8 cellular contexts compared by ENCODE assay signal in the genomic region with DNA sequence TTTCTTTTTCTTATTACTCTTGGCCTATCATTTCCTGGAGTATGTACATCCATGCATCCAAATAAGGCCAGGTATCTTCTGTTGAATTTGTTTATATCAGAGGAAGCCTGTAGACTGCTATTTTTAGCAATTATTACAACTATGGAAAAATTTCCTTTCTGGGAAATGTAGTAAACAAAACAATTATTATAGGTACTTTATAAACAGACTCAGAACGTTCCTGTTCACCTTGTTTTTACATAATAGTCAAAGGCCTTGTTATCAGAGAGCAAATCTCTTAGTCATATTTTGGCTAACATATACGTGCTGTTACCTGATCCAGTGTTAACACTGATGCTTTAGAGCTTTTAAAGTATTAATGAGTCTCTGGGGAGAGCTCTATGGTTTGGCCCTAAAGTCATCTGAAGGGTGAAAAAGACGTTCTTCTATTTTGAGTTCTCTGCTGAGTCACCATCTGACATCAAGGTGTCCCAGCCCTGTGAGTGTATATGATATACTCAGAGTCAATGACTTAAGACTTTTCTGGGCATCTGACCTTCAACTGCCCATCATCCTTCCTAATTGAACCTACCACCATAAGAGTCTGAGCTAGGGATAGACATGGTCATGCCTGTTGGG. TPM values are rescaled to one million over a fixed set of nuclear protein-coding genes. Genes with fewer than 3 reads are reported as not detected.
DNase-seq lines count a peak whose midpoint lies in the region; ATAC-seq, FAIRE-seq and TF ChIP-seq lines count a peak whose summit lies in the region.

No MANE protein-coding gene starts in this region.

- intact Hi-C loops in lower leg skin (cut with DNase I; ENCODE audit: low total_unique reads) = no loop called here

- no peaks in the 10 kb centered on the region for H3K36me3 ChIP-seq in bronchial epithelial cell (ENCODE audit: control insufficient read depth, insufficient read depth, low read length)

- ATAC-seq in GM18868 (IDR thresholded peaks at IDR 0.05; ENCODE audit: unreplicated experiment) = peak; percentile 97

- peak; percentile 86 for DNase-seq in M059J (ENCODE audit: low read depth)
- peak; percentile 91 for DNase-seq in bronchial epithelial cell (ENCODE audit: low read depth)
- peak; percentile 48 for DNase-seq in renal cortical epithelial cell (ENCODE audit: low read depth)
- no peak for DNase-seq in stimulated activated CD4-positive, alpha-beta T cell treated with anti-CD3 and anti-CD28 coated beads, Interleukin-4, amount 100 ng/mL, for 24 hours
- no peak for DNase-seq in cerebellum (ENCODE audit: low spot score)
- DNase-seq in stimulated activated naive CD4-positive, alpha-beta T cell (lab: John Stamatoyannopoulos, UW) = no peak
- no peak for DNase-seq in lower leg skin (ENCODE audit: low spot score in 2 of 2)

- H3K4me3 ChIP-seq in bronchial epithelial cell (ENCODE audit: low read depth, low read length) (no peak overlapping the region), lower leg skin (ENCODE audit: low read depth, poor library complexity, severe bottlenecking) (no peak overlapping the region)

- TF ChIP-seq CTCF in bronchial epithelial cell (IDR thresholded peaks at IDR 0.05; ENCODE audit: insufficient read depth, low read length, severe bottlenecking) = no peak
- TF ChIP-seq CTCF in lower leg skin (IDR thresholded peaks at IDR 0.05) = no peak

- FAIRE-seq in bronchial epithelial cell (lab: Jason Lieb, UNC) = no peak

- H3K27me3 ChIP-seq in bronchial epithelial cell (ENCODE audit: control insufficient read depth, insufficient read depth, low read length) = no peaks in the 10 kb centered on the region

- no peak for TF ChIP-seq POLR2A in lower leg skin (IDR thresholded peaks at IDR 0.05)

- WGBS in lower leg skin, 2 donors = 33 to 38% methylated on average over 3 of the region's 3 CpGs

RNA-seq across cellular contexts. Expression of a gene that starts 7.3 kb away (rescaled TPM):
- total RNA-seq in M059J (2014; rRNA removed; shearing (Covaris generic)) = 0.07 and 0.37 TPM in 2 replicates
- total RNA-seq in bronchial epithelial cell (not detected in 2 replicates), renal cortical epithelial cell (0.35 and 1.7 TPM in 2 replicates), cerebellum (83.3 TPM), lower leg skin (100 to 1,000 TPM in 2 of 4 donors, 10 to 100 TPM in 2; 66.2 to 259 (median 117) TPM)

Comparison
In these comparisons a context has a peak if more than half of its experiments do, and no peak if none do; other contexts are left out.
1. DNase-seq: peak in M059J (single experiment), bronchial epithelial cell (single experiment) and renal cortical epithelial cell (single experiment); none in stimulated activated CD4-positive, alpha-beta T cell treated with anti-CD3 and anti-CD28 coated beads, Interleukin-4, amount 100 ng/mL, for 24 hours (single experiment), cerebellum (single experiment), stimulated activated naive CD4-positive, alpha-beta T cell (0 of 6) and lower leg skin (0 of 2).
2. RNA of a gene that starts 7.3 kb away (total RNA-seq): 66.2 to 259 TPM in lower leg skin and 83.3 TPM in cerebellum (single experiment); 0.07 to 0.37 TPM in M059J, 0.35 to 1.7 TPM in renal cortical epithelial cell and not detected in bronchial epithelial cell; every median in the first group is over 10 times any median in the second.